ENCODE assay signal across 8 cellular contexts in the genomic region with DNA sequence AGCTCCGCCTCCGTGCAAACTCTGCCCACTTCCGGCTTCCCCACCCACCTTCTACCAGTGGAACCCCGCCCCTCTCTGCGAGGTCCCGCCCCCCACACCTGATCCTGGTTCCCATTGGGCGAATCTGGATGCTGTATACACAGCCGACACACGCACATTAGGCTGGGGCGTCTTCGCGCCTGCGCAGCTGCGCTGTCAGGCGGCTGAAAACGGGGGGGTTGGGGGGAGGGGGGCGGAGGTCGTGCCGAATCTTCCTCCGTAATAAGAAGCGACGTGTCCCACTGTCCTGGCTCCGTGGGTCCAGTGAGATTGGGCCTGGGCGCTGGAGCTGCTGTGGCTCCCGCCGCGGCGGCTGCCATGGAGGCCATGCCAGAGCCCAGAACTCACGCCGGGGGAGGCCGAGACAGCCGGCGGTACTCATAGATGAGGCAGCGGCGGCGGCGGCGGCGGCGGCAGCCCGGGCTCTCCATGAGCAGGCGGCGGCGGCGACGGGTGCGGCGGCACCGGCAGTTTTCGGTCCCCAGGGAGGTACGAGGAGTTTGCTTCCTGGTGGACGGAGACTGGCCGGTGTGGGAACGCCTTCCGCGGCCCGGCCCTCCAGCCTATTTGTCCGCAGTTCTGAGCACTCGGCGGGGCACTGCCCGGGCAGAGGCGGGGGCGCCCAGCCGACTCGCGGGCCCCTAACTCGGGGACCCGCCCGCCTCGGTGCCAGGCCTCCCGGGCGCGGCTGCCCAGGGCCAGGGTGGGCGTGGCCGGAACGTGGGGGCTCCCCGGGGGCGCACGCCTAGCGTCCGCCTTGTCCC.
A peak's percentile ranks its signal among the peaks of the same experiment; 100 is the strongest.
DNase-seq lines count a peak whose midpoint lies in the region; ATAC-seq and TF ChIP-seq lines count a peak whose summit lies in the region.

No MANE protein-coding gene starts in this region.

- DNase-seq in AG04449 (ENCODE audit: low read depth, low spot score): peak; percentile 88
- peak; percentile 96 for DNase-seq in NCI-H2196 (lab: John Stamatoyannopoulos, UW; ENCODE audit: unreplicated experiment)
- DNase-seq in breast epithelium (ENCODE audit: low spot score in 2 of 2): peak; percentile 97 to 98

- peak; percentile 33 for TF ChIP-seq POLR2A in breast epithelium (IDR thresholded peaks at IDR 0.05)

- H3K27me3 ChIP-seq in breast epithelium (no peaks in the 10 kb centered on the region), iPS-20b (ENCODE audit: insufficient read depth, low read length) (no peaks in the 10 kb centered on the region)

- TF ChIP-seq CTCF in AG04449 (IDR thresholded peaks at IDR 0.05; ENCODE audit: insufficient read depth, low read length, missing control alignments) (no peak), VCaP (conservative IDR thresholded peaks at IDR 0.05) (no peak), breast epithelium (IDR thresholded peaks at IDR 0.05) (peak in 1 of 3 donors; percentile 9)

- H3K9me3 ChIP-seq in breast epithelium (no peaks in the 10 kb centered on the region), iPS-20b (ENCODE audit: insufficient read depth, low read depth, low read length) (no peaks in the 10 kb centered on the region)

- CTCF ChIA-PET in AG04449 (lab: Yijun Ruan, JAX): interaction anchor here (1.1 to 2.0 kb wide), 4 partner anchors 17 to 355 kb away, joined by 3 to 6 read pairs (median 4); no protein-coding TSS in a partner anchor

- intact Hi-C loops in breast epithelium (cut with DNase I; ENCODE audit: low total_unique reads): no loop called here

- H3K36me3 ChIP-seq in breast epithelium (no peaks in the 10 kb centered on the region), iPS-20b (ENCODE audit: insufficient read depth, low read depth, low read length) (no peaks in the 10 kb centered on the region)

- H3K4me1 ChIP-seq in breast epithelium: peaks cover 0 to 7% of the 10 kb centered on the region in 2 donors
- H3K4me1 ChIP-seq in iPS-20b (ENCODE audit: insufficient read depth, low read length): peaks cover 7% of the 10 kb centered on the region; the same call in 1 of the 2 replicates

- peak overlapping the region; percentile 77 for H3K4me3 ChIP-seq in AG04449 (ENCODE audit: low read depth, low read length)
- H3K4me3 ChIP-seq in breast epithelium: peak overlapping the region; percentile 89 to 94 (median 91)
- peak overlapping the region; percentile 95 for H3K4me3 ChIP-seq in iPS-20b (ENCODE audit: low read length)
- H3K4me3 ChIP-seq in skin epidermis: peak overlapping the region; percentile 63 to 91 (median 85)

- ATAC-seq in GM18873 (IDR thresholded peaks at IDR 0.05; ENCODE audit: low FRiP score, unreplicated experiment) (peak; percentile 92), HG03135 (IDR thresholded peaks at IDR 0.05; ENCODE audit: unreplicated experiment) (peak; percentile 95)

- POLR2A ChIA-PET in AG04449 (lab: Yijun Ruan, JAX): interaction anchor here (0.9 to 1.4 kb wide), 2 partner anchors 17 to 65 kb away, joined by 4 to 6 read pairs; a partner anchor contains a TSS

- peak overlapping the region; percentile 88 for H3K27ac ChIP-seq in VCaP
- H3K27ac ChIP-seq in breast epithelium: peak overlapping the region; percentile 99
- H3K27ac ChIP-seq in iPS-20b (ENCODE audit: low read length): peak overlapping the region; percentile 45
- peak overlapping the region; percentile 63 to 100 (median 95) for H3K27ac ChIP-seq in skin epidermis

- H3K9ac ChIP-seq in iPS-20b (ENCODE audit: low read depth, low read length): peak overlapping the region; percentile 96

Comparison
In these comparisons a context has a peak if more than half of its experiments do, and no peak if none do; other contexts are left out.
1. Peak in every context shown above with its lines: DNase-seq, ATAC-seq, H3K4me3 ChIP-seq and H3K27ac ChIP-seq.
2. H3K27ac ChIP-seq: peak in every context shown above with its lines; median percentile 99 in breast epithelium; 95 in skin epidermis; 88 in VCaP; 45 in iPS-20b.